Comparison of ENCODE assay signal across 8 cellular contexts in the genomic region with DNA sequence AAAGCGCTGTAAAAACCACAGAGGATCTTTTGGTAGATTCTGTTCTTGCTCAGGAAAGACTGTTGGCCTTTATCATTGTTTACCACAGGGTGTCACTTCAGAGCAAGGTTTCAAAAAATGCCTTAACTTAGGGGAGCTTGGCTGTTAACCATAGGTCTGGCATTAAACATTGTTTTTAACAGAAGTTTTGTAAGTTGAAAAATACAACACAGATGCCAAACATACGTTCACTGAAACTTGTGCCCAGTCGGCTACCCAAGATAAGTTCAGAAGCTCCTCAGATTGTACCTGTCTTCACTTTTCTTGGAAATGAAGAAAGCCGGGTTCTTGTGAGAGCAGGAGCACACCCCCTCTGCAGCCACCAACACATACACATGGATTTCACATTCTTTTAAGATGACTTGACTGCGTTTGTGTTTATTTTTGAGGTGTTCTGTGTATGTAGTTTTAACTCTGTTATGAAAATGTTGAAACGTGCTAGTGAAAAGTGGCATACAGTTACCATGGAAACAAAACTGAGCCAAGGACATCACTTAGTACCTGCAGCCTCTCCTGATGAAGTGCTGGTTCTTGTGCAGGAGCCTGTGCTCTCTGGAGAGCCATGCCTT.
A peak's percentile ranks its signal among the peaks of the same experiment; 100 is the strongest.
DNase-seq lines count a peak whose midpoint lies in the region; ATAC-seq and TF ChIP-seq lines count a peak whose summit lies in the region.

No MANE protein-coding gene starts in this region.

- ATAC-seq in activated CD8-positive, alpha-beta T cell treated with anti-CD3 and anti-CD28 coated beads for 36 hours, result no peak
- ATAC-seq in T-helper 17 cell, result no peak

- peaks cover 7% of the 10 kb centered on the region for H3K27me3 Mint-ChIP-seq in activated CD8-positive, alpha-beta T cell treated with anti-CD3 and anti-CD28 coated beads for 36 hours
- H3K27me3 Mint-ChIP-seq in T-helper 17 cell, result peaks cover 25% of the 10 kb centered on the region

- H3K27ac ChIP-seq in mesenchymal stem cell (ENCODE audit: low read length, poor library complexity, severe bottlenecking), result no peak overlapping the region

- 16% methylated on average over 5 of the region's 6 CpGs for WGBS in mesenchymal stem cell

- H3K4me1 ChIP-seq in mesenchymal stem cell (ENCODE audit: control insufficient read depth, insufficient read depth, low read depth, low read length), result no peaks in the 10 kb centered on the region

- H3K4me3 Mint-ChIP-seq in activated CD8-positive, alpha-beta T cell treated with anti-CD3 and anti-CD28 coated beads for 36 hours, result no peak overlapping the region
- H3K4me3 Mint-ChIP-seq in T-helper 17 cell, result no peak overlapping the region

- POLR2A ChIA-PET in activated CD8-positive, alpha-beta T cell treated with anti-CD3 and anti-CD28 coated beads for 36 hours (lab: Charles Lee), result no interaction called here

- DNase-seq in DMS 273 (lab: John Stamatoyannopoulos, UW; ENCODE audit: unreplicated experiment) (peak; percentile 65), DMS 273 treated with DMSO at 0.1 percent for 48 hours (lab: John Stamatoyannopoulos, UW) (no peak), NCI-H1694 treated with DMSO at 0.1 percent for 48 hours (lab: John Stamatoyannopoulos, UW) (peak; percentile 38), cardiac fibroblast (ENCODE audit: low read depth in 2 of 2) (peak; percentile 77 to 83), mesenchymal stem cell (peak; percentile 93), mesenteric fat pad (ENCODE audit: low spot score) (no peak), T-helper 17 cell (no peak)
- no peak for DNase-seq in activated CD8-positive, alpha-beta T cell treated with anti-CD3 and anti-CD28 coated beads for 36 hours

- no peak overlapping the region for H2BK12ac ChIP-seq in mesenchymal stem cell (ENCODE audit: low read length in 2 of 2)

- H3K18ac ChIP-seq in mesenchymal stem cell (ENCODE audit: low read depth in 1 of 2, low read length in 2 of 2), result no peak overlapping the region

- H3K4me3 ChIP-seq in cardiac fibroblast (replicated peaks in 1 of 2; ENCODE audit: low read depth in 2 of 2, low read length in 2 of 2) (no peak overlapping the region), mesenchymal stem cell (ENCODE audit: insufficient read depth in 1 of 2, low read depth in 1 of 2, low read length in 2 of 2) (no peak overlapping the region)

- CTCF ChIA-PET in activated CD8-positive, alpha-beta T cell treated with anti-CD3 and anti-CD28 coated beads for 36 hours (lab: Charles Lee), result interaction anchor here (0.7 to 1.3 kb wide), 4 partner anchors 94 to 118 kb away, joined by 3 to 4 read pairs (median 4); no protein-coding TSS in a partner anchor

- H3K4me1 Mint-ChIP-seq in activated CD8-positive, alpha-beta T cell treated with anti-CD3 and anti-CD28 coated beads for 36 hours (ENCODE audit: low read depth), result no peaks in the 10 kb centered on the region
- H3K4me1 Mint-ChIP-seq in T-helper 17 cell, result no peaks in the 10 kb centered on the region

- no peak overlapping the region for H3K23ac ChIP-seq in mesenchymal stem cell (ENCODE audit: low read length in 2 of 2)

- H2BK5ac ChIP-seq in mesenchymal stem cell (ENCODE audit: low read depth, low read length, poor library complexity, severe bottlenecking), result no peak overlapping the region

- H2BK15ac ChIP-seq in mesenchymal stem cell (ENCODE audit: low read depth, poor library complexity, severe bottlenecking), result no peak overlapping the region

- no peaks in the 10 kb centered on the region for H3K9me3 Mint-ChIP-seq in activated CD8-positive, alpha-beta T cell treated with anti-CD3 and anti-CD28 coated beads for 36 hours

- no peak overlapping the region for H2AK5ac ChIP-seq in mesenchymal stem cell (ENCODE audit: low read length, severe bottlenecking)

- no peak overlapping the region for H2AFZ ChIP-seq in mesenchymal stem cell (ENCODE audit: low read depth, low read length)

- H4K8ac ChIP-seq in mesenchymal stem cell (ENCODE audit: low read length), result no peak overlapping the region

- no peaks in the 10 kb centered on the region for H3K79me1 ChIP-seq in mesenchymal stem cell (replicated peaks; ENCODE audit: low read length, poor library complexity, severe bottlenecking)

- no peak overlapping the region for H3K14ac ChIP-seq in mesenchymal stem cell (ENCODE audit: low read length in 2 of 2)

- H3K9me3 ChIP-seq in mesenchymal stem cell (ENCODE audit: control insufficient read depth, low read length), result no peaks in the 10 kb centered on the region
- no peaks in the 10 kb centered on the region for H3K9me3 ChIP-seq in T-helper 17 cell (ENCODE audit: control insufficient read depth, low read length, poor library complexity, severe bottlenecking)

- H4K91ac ChIP-seq in mesenchymal stem cell (ENCODE audit: low read length), result no peak overlapping the region

- no peak overlapping the region for H3K4ac ChIP-seq in mesenchymal stem cell (ENCODE audit: low read depth in 1 of 2, low read length in 2 of 2)

- H3K4me2 ChIP-seq in mesenchymal stem cell (ENCODE audit: low read length, poor library complexity, severe bottlenecking), result peak overlapping the region; percentile 46

- H2BK120ac ChIP-seq in mesenchymal stem cell (ENCODE audit: low read depth, low read length), result no peak overlapping the region

- H3K27ac Mint-ChIP-seq in activated CD8-positive, alpha-beta T cell treated with anti-CD3 and anti-CD28 coated beads for 36 hours, result no peak overlapping the region
- no peak overlapping the region for H3K27ac Mint-ChIP-seq in T-helper 17 cell

- H3K27me3 ChIP-seq in mesenchymal stem cell (ENCODE audit: control insufficient read depth in 1 of 2, insufficient read depth in 1 of 2, low read length in 2 of 2), result no peaks in the 10 kb centered on the region

- H3K36me3 ChIP-seq in mesenchymal stem cell (ENCODE audit: control insufficient read depth in 1 of 2, insufficient read depth in 2 of 2, low read depth in 1 of 2, low read length in 2 of 2), result no peaks in the 10 kb centered on the region

- peak; percentile 64 for TF ChIP-seq CTCF in cardiac fibroblast (IDR thresholded peaks at IDR 0.05; ENCODE audit: low read depth, low read length)
- TF ChIP-seq CTCF in activated CD8-positive, alpha-beta T cell treated with anti-CD3 and anti-CD28 coated beads for 36 hours (IDR thresholded peaks at IDR 0.05), result no peak

- intact Hi-C loops in activated CD8-positive, alpha-beta T cell treated with anti-CD3 and anti-CD28 coated beads for 36 hours (cut with micrococcal nuclease), result loop anchor here (5.0 kb wide), 2 partner anchors 116 to 546 kb away; no protein-coding TSS in a partner anchor

- no peaks in the 10 kb centered on the region for H3K36me3 Mint-ChIP-seq in activated CD8-positive, alpha-beta T cell treated with anti-CD3 and anti-CD28 coated beads for 36 hours (ENCODE audit: low read depth)
- peaks cover 6% of the 10 kb centered on the region for H3K36me3 Mint-ChIP-seq in T-helper 17 cell (ENCODE audit: low read depth)

- no peak overlapping the region for H3K9ac ChIP-seq in mesenchymal stem cell (ENCODE audit: low read length)

Comparison
In these comparisons a context has a peak if more than half of its experiments do, and no peak if none do; other contexts are left out.
1. DNase-seq: peak in DMS 273 (single experiment), NCI-H1694 treated with DMSO at 0.1 percent for 48 hours (single experiment), cardiac fibroblast (2 of 2) and mesenchymal stem cell (single experiment); none in DMS 273 treated with DMSO at 0.1 percent for 48 hours (single experiment), activated CD8-positive, alpha-beta T cell treated with anti-CD3 and anti-CD28 coated beads for 36 hours (single experiment), mesenteric fat pad (single experiment) and T-helper 17 cell (0 of 3).